Comparison of ENCODE assay signal across 7 cellular contexts in the genomic region with DNA sequence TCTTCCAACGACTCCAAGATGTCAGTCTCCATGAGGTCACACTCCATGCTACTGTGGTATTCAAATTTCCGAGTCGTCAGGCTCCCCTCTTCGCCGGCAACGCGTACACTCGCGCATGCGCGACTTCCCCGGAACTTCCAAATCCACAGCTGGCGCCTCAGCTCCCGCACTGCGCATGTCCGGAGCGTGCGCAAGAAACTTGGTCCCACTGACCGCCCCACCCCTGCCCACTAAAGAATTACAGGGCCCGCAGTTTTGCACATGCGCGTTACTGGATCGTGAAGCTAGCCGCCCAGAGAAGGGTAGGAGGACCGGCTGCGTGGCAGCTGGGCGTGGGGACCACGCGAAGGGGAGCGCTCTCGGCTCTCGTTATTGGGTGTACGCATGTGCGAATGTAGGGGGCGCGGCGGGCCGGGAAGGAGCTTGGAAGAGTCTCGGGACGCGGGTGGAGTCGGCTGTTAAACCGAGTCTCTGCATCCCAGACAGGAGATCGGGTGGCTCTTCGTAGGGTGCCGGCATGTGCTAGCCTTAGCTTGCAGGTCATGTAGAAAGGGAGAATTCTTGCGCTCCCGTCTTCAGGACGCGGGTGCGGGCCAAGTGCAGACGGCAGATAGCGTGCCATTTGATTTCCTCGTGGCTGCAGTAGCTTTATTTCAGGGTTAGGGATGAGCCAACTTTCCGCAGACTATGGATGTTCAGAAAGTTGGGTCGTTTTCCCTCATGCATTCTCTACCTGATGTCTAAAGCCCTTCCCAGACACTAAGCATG. TPM values are rescaled to one million over a fixed set of nuclear protein-coding genes. Genes with fewer than 3 reads are reported as not detected.
A peak's percentile ranks its signal among the peaks of the same experiment; 100 is the strongest.
DNase-seq lines count a peak whose midpoint lies in the region; ATAC-seq and TF ChIP-seq lines count a peak whose summit lies in the region.

A gene (minus strand): TSS at position 125 of the 768 bp plus-strand sequence. CDS start 78 bp downstream, at position 47.

- peaks cover 43% of the 10 kb centered on the region for H3K79me2 ChIP-seq in hepatocyte

- H3K4me2 ChIP-seq in hepatocyte = peak within 1 kb of the TSS; percentile 95

- H3K27ac ChIP-seq in hepatocyte = peak within 1 kb of the TSS; percentile 70

- DNase-seq in NCI-H2081 (lab: John Stamatoyannopoulos, UW) = peak; percentile 99
- peak; percentile 99 for DNase-seq in T1000 (lab: John Stamatoyannopoulos, UW)
- DNase-seq in astrocyte of the hippocampus (ENCODE audit: low read depth, low spot score) = peak; percentile 100
- DNase-seq in hepatocyte (ENCODE audit: low spot score) = peak; percentile 100
- DNase-seq in renal cortical epithelial cell (ENCODE audit: low read depth) = peak; percentile 96

- H4K20me1 ChIP-seq in hepatocyte (ENCODE audit: insufficient read depth, poor library complexity, severe bottlenecking) = peaks cover 7% of the 10 kb centered on the region

- ATAC-seq in GM18508 (IDR thresholded peaks at IDR 0.05; ENCODE audit: insufficient read depth, unreplicated experiment) (peak; percentile 83), HG03025 (IDR thresholded peaks at IDR 0.05; ENCODE audit: low FRiP score, unreplicated experiment) (peak; percentile 91)

- under 1% methylated on average over 56 of the region's 56 CpGs for WGBS in hepatocyte (ENCODE audit: low lambda C conversion rate, missing lambda C conversion rate)

- peaks cover 14% of the 10 kb centered on the region for H3K4me1 ChIP-seq in hepatocyte (ENCODE audit: insufficient read depth)

- H3K36me3 ChIP-seq in hepatocyte (replicated peaks; ENCODE audit: insufficient read depth, low read depth) = no peaks in the 10 kb centered on the region

- no peaks in the 10 kb centered on the region for H3K9me2 ChIP-seq in hepatocyte (replicated peaks; ENCODE audit: insufficient read depth)

- no peaks in the 10 kb centered on the region for H3K27me3 ChIP-seq in hepatocyte

- TF ChIP-seq CTCF in hepatocyte (IDR thresholded peaks at IDR 0.05; ENCODE audit: poor library complexity) = no peak

- no peaks in the 10 kb centered on the region for H3K9me3 ChIP-seq in hepatocyte (ENCODE audit: low read depth)

- peak within 1 kb of the TSS; percentile 60 for H2AFZ ChIP-seq in hepatocyte

- peak within 1 kb of the TSS; percentile 32 for H3K4me3 ChIP-seq in hepatocyte

RNA-seq across cellular contexts. Expression of the gene that starts here (rescaled TPM):
- total RNA-seq in hepatocyte (18.8 and 21.9 TPM in 2 replicates), renal cortical epithelial cell (25.2 and 130 TPM in 2 replicates)
- 37.3 and 50.4 TPM in 2 replicates for polyA plus RNA-seq in hepatocyte

Comparison
In these comparisons a context has a peak if more than half of its experiments do, and no peak if none do; other contexts are left out.
1. Peak in every context shown above with its lines: DNase-seq, ATAC-seq, H3K4me3 ChIP-seq and H3K27ac ChIP-seq.